18 cellular contexts compared by ENCODE assay signal in the genomic region with DNA sequence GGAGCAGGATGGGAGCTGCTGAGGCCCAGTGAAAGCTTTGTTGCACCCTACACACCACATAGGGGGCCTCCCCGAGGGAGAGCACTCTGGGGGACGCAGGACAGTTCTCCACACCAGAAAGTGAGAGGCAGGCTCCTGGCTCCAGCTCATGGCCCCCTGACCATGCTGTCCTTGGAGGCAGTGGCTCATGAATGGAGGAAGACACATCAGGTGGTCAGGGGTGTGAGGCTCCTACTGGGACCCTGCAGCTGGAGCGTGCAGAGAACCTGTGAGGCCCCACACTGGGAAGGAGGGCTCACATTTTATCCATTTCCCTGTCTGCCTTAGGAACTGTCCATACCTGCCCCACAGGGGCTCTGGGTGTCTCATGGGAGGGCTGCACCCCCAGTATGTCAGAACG.
A peak's percentile ranks its signal among the peaks of the same experiment; 100 is the strongest.
DNase-seq lines count a peak whose midpoint lies in the region; ATAC-seq and TF ChIP-seq lines count a peak whose summit lies in the region.
"Had no signal": no experiment of that assay in that cellular context is flagged by ENCODE, and none has a peak within 500 bp of the region (broad histone marks: within the 10 kb centered on the region; RNA-seq: fewer than 3 reads in every experiment).

No MANE protein-coding gene starts in this region.

- no peak overlapping the region for H3K27ac ChIP-seq in neuronal stem cell (replicated peaks; ENCODE audit: low read length)
- no peak overlapping the region for H3K27ac ChIP-seq in psoas muscle
- H3K27ac ChIP-seq: 22Rv1; A549; BLaER1 treated with 17β-estradiol and CSF1 and Interleukin-3, amounts not matched to agents 10 nM and 100 nM; C4-2B had no signal

- no peak overlapping the region for H3K9ac ChIP-seq in neuronal stem cell (ENCODE audit: low read depth, low read length, poor library complexity)
- H3K9ac ChIP-seq: BLaER1 treated with 17β-estradiol and CSF1 and Interleukin-3, amounts not matched to agents 10 nM and 100 nM had no signal

- in situ Hi-C loops in HAP-1 (cut with MboI; ENCODE audit: low sequenced_read_pairs) = no loop called here

- H3K79me1 ChIP-seq in neuronal stem cell (ENCODE audit: low read depth, low read length) = no peaks in the 10 kb centered on the region

- H3K4me3 Mint-ChIP-seq in natural killer cell treated with Interleukin-12 subunit alpha and Interleukin-12 subunit beta and Interleukin-15 and Interleukin-18, amount 100 ng/mL, for 72 hours = no peak overlapping the region
- H3K4me3 Mint-ChIP-seq: B cell; CD4-positive, alpha-beta T cell; CD8-positive, alpha-beta T cell had no signal

- no peak overlapping the region for H2BK12ac ChIP-seq in neuronal stem cell (ENCODE audit: low read length)

- H3K14ac ChIP-seq in neuronal stem cell (ENCODE audit: low read length) = no peak overlapping the region

- peak; percentile 37 to 44 for ATAC-seq in natural killer cell treated with Interleukin-12 subunit alpha and Interleukin-12 subunit beta and Interleukin-15 and Interleukin-18, amount 100 ng/mL, for 72 hours
- ATAC-seq in psoas muscle (no peak), HG02870 (IDR thresholded peaks at IDR 0.05; ENCODE audit: unreplicated experiment) (no peak)
- ATAC-seq: CD8-positive, alpha-beta T cell had no signal

- H3K4me1 ChIP-seq in neuronal stem cell (ENCODE audit: control insufficient read depth in 2 of 2, insufficient read depth in 1 of 2, low read depth in 1 of 2, low read length in 2 of 2) (peaks cover 7 to 16% of the 10 kb centered on the region in 2 donors), HAP-1 (no peaks in the 10 kb centered on the region), psoas muscle (no peaks in the 10 kb centered on the region)
- H3K4me1 ChIP-seq: A549; BLaER1 treated with 17β-estradiol and CSF1 and Interleukin-3, amounts not matched to agents 10 nM and 100 nM; Caco-2 had no signal

- DNase-seq in H7 (peak; percentile 17), neuronal stem cell (ENCODE audit: low spot score) (no peak), HAP-1 (ENCODE audit: low spot score in 2 of 2) (no peak), psoas muscle (no peak)
- DNase-seq in natural killer cell treated with Interleukin-12 subunit alpha and Interleukin-12 subunit beta and Interleukin-15 and Interleukin-18, amount 100 ng/mL, for 72 hours (ENCODE audit: low spot score) = no peak
- DNase-seq: AML-193; Caco-2; Calu3; CD4-positive, alpha-beta T cell; CD8-positive, alpha-beta T cell; DMS79 treated with DMSO at 0.1 percent for 48 hours; GF-D8 had no signal

- peak overlapping the region; percentile 57 for H2AK5ac ChIP-seq in neuronal stem cell (ENCODE audit: low read depth, low read length)

- intact Hi-C loops in psoas muscle (cut with DNase I) = no loop called here

- H3K27ac Mint-ChIP-seq in natural killer cell treated with Interleukin-12 subunit alpha and Interleukin-12 subunit beta and Interleukin-15 and Interleukin-18, amount 100 ng/mL, for 72 hours = no peak overlapping the region
- H3K27ac Mint-ChIP-seq: B cell; CD4-positive, alpha-beta T cell; CD8-positive, alpha-beta T cell had no signal

- peak overlapping the region; percentile 52 for H3K23ac ChIP-seq in neuronal stem cell (ENCODE audit: low read depth, low read length, poor library complexity)

- H3K36me3 Mint-ChIP-seq in natural killer cell treated with Interleukin-12 subunit alpha and Interleukin-12 subunit beta and Interleukin-15 and Interleukin-18, amount 100 ng/mL, for 72 hours = no peaks in the 10 kb centered on the region
- H3K36me3 Mint-ChIP-seq: CD8-positive, alpha-beta T cell had no signal

- H3K4me3 ChIP-seq in H7 (ENCODE audit: insufficient read depth, low read depth, low read length) (no peak overlapping the region), neuronal stem cell (ENCODE audit: low read length in 2 of 2) (no peak overlapping the region), HAP-1 (no peak overlapping the region), psoas muscle (no peak overlapping the region)
- H3K4me3 ChIP-seq: A549; BLaER1 treated with 17β-estradiol and CSF1 and Interleukin-3, amounts not matched to agents 10 nM and 100 nM had no signal

- no CpG with 5 or more reads among the region's 4 CpGs for WGBS in neuronal stem cell (ENCODE audit: extremely low coverage in 2 of 2, insufficient read length in 2 of 2, insufficient replicate concordance in 1 of 2), 2 donors
- 80 to 91% (median 91%) methylated on average over 4 of the region's 4 CpGs for WGBS in psoas muscle, 3 donors

- H4K91ac ChIP-seq in neuronal stem cell (ENCODE audit: low read depth, low read length, poor library complexity) = no peak overlapping the region

- H3K9me3 Mint-ChIP-seq in natural killer cell treated with Interleukin-12 subunit alpha and Interleukin-12 subunit beta and Interleukin-15 and Interleukin-18, amount 100 ng/mL, for 72 hours = no peaks in the 10 kb centered on the region
- H3K9me3 Mint-ChIP-seq: CD4-positive, alpha-beta T cell; CD8-positive, alpha-beta T cell had no signal

- H3K27me3 ChIP-seq in H7 (ENCODE audit: control insufficient read depth, insufficient read depth, low read length) (no peaks in the 10 kb centered on the region), neuronal stem cell (ENCODE audit: control insufficient read depth in 3 of 3, insufficient read depth in 3 of 3, low read depth in 1 of 3, low read length in 3 of 3) (no peaks in the 10 kb centered on the region), HAP-1 (ENCODE audit: low read depth) (no peaks in the 10 kb centered on the region), psoas muscle (ENCODE audit: insufficient read depth in 3 of 3, low read length in 2 of 3) (peaks cover 0 to 4% (median under 1%) of the 10 kb centered on the region in 3 donors)
- H3K27me3 ChIP-seq: BLaER1 treated with 17β-estradiol and CSF1 and Interleukin-3, amounts not matched to agents 10 nM and 100 nM had no signal

- TF ChIP-seq CTCF in psoas muscle (IDR thresholded peaks at IDR 0.05) = no peak

- H4K8ac ChIP-seq in neuronal stem cell (ENCODE audit: low read depth, low read length) = no peak overlapping the region

- H2BK120ac ChIP-seq in neuronal stem cell (ENCODE audit: low read depth, low read length) = no peak overlapping the region

- no peaks in the 10 kb centered on the region for H3K36me3 ChIP-seq in H7 (replicated peaks; ENCODE audit: control insufficient read depth, insufficient read depth, low read length)
- no peaks in the 10 kb centered on the region for H3K36me3 ChIP-seq in neuronal stem cell (replicated peaks in 1 of 2; ENCODE audit: control insufficient read depth in 2 of 2, insufficient read depth in 2 of 2, low read length in 2 of 2)
- H3K36me3 ChIP-seq in HAP-1 (replicated peaks) = no peaks in the 10 kb centered on the region
- no peaks in the 10 kb centered on the region for H3K36me3 ChIP-seq in psoas muscle (ENCODE audit: insufficient read depth in 1 of 2, low read depth in 1 of 2)
- H3K36me3 ChIP-seq: BLaER1 treated with 17β-estradiol and CSF1 and Interleukin-3, amounts not matched to agents 10 nM and 100 nM had no signal

- peaks cover 0 to under 1% of the 10 kb centered on the region in 2 donors for H3K27me3 Mint-ChIP-seq in natural killer cell treated with Interleukin-12 subunit alpha and Interleukin-12 subunit beta and Interleukin-15 and Interleukin-18, amount 100 ng/mL, for 72 hours
- H3K27me3 Mint-ChIP-seq: B cell; CD4-positive, alpha-beta T cell had no signal

- peak overlapping the region; percentile 44 for H3K18ac ChIP-seq in neuronal stem cell (ENCODE audit: low read length)

- peaks cover 0 to 5% of the 10 kb centered on the region in 2 donors for H3K9me3 ChIP-seq in neuronal stem cell (replicated peaks in 1 of 2; ENCODE audit: control insufficient read depth in 2 of 2, insufficient read depth in 1 of 2, low read depth in 1 of 2, low read length in 2 of 2)
- no peaks in the 10 kb centered on the region for H3K9me3 ChIP-seq in HAP-1
- H3K9me3 ChIP-seq in psoas muscle = no peaks in the 10 kb centered on the region
- H3K9me3 ChIP-seq: Caco-2 had no signal

- peak overlapping the region; percentile 41 for H2BK15ac ChIP-seq in neuronal stem cell (ENCODE audit: low read length)

- no peaks in the 10 kb centered on the region for H3K4me1 Mint-ChIP-seq in natural killer cell treated with Interleukin-12 subunit alpha and Interleukin-12 subunit beta and Interleukin-15 and Interleukin-18, amount 100 ng/mL, for 72 hours (ENCODE audit: low read depth in 2 of 2)
- H3K4me1 Mint-ChIP-seq: B cell had no signal

- no peak overlapping the region for H3K4me2 ChIP-seq in neuronal stem cell (ENCODE audit: insufficient read depth, low read length, poor library complexity, severe bottlenecking)
- H3K4me2 ChIP-seq: A549; BLaER1 treated with 17β-estradiol and CSF1 and Interleukin-3, amounts not matched to agents 10 nM and 100 nM had no signal

- peak overlapping the region; percentile 8 for H3K4ac ChIP-seq in neuronal stem cell (ENCODE audit: low read length)

- no peak overlapping the region for H2BK5ac ChIP-seq in neuronal stem cell (ENCODE audit: low read length)

- H2AFZ ChIP-seq in neuronal stem cell (ENCODE audit: low read length) = no peak overlapping the region

Comparison
In these comparisons a context has a peak if more than half of its experiments do, and no peak if none do; other contexts are left out.
1. ATAC-seq: peak in natural killer cell treated with Interleukin-12 subunit alpha and Interleukin-12 subunit beta and Interleukin-15 and Interleukin-18, amount 100 ng/mL, for 72 hours (2 of 2); none in psoas muscle (0 of 4) and HG02870 (single experiment).